Comparison of ENCODE assay signal across 10 cellular contexts in genomic region chrX:49282647-49283011, GRCh38. TPM values are rescaled to one million over a fixed set of nuclear protein-coding genes. Genes with fewer than 3 reads are reported as not detected.
DNase-seq lines count a peak whose midpoint lies in the region; ATAC-seq, FAIRE-seq and TF ChIP-seq lines count a peak whose summit lies in the region.
"Had no signal": no experiment of that assay in that cellular context is flagged by ENCODE, and none has a peak within 500 bp of the region (broad histone marks: within the 10 kb centered on the region; RNA-seq: fewer than 3 reads in every experiment).

No MANE protein-coding gene starts in this region.

- TF ChIP-seq CTCF in bronchial epithelial cell (IDR thresholded peaks at IDR 0.05; ENCODE audit: insufficient read depth, low read length, severe bottlenecking): no peak

- DNase-seq in Ammon's horn (ENCODE audit: low spot score) (peak; percentile 40), HT-29 (ENCODE audit: low spot score) (peak; percentile 33), bronchial epithelial cell (ENCODE audit: low read depth) (peak; percentile 13), mesenteric fat pad (ENCODE audit: low spot score) (peak; percentile 59), H4 (ENCODE audit: low spot score) (no peak)
- DNase-seq: activated effector memory CD4-positive, alpha-beta T cell treated with Interleukin-2 at 50 U/mL for 16 hours; stimulated activated CD4-positive, alpha-beta T cell treated with anti-CD3 and anti-CD28 coated beads, Interleukin-15, amount 100 ng/mL, for 24 hours had no signal

- H3K4me3 ChIP-seq in bronchial epithelial cell (ENCODE audit: low read depth, low read length): no peak overlapping the region

- H3K36me3 ChIP-seq in bronchial epithelial cell (ENCODE audit: control insufficient read depth, insufficient read depth, low read length): no peaks in the 10 kb centered on the region

- H3K27me3 ChIP-seq in bronchial epithelial cell (ENCODE audit: control insufficient read depth, insufficient read depth, low read length): no peaks in the 10 kb centered on the region

- ATAC-seq in HG02973 (IDR thresholded peaks at IDR 0.05; ENCODE audit: unreplicated experiment) (no peak), GM19023 (IDR thresholded peaks at IDR 0.05; ENCODE audit: unreplicated experiment) (no peak), HG03159 (IDR thresholded peaks at IDR 0.05; ENCODE audit: unreplicated experiment) (no peak)

- no peak for FAIRE-seq in bronchial epithelial cell (lab: Jason Lieb, UNC)

RNA-seq across cellular contexts. Expression of gene PPP1R3F, which starts 13.0 kb away (rescaled TPM):
- 7.2 and 7.3 TPM in 2 replicates for total RNA-seq in HT-29 (2014; rRNA removed; shearing (Covaris generic))
- total RNA-seq in bronchial epithelial cell (1.8 and 2.9 TPM in 2 replicates), mesenteric fat pad (2.2 TPM)
- total RNA-seq in H4 (2014; rRNA removed; shearing (Covaris generic)): 8.2 and 10.5 TPM in 2 replicates

RNA-seq across cellular contexts. Expression of gene FOXP3, which starts 18.1 kb away (rescaled TPM):
- not detected in 2 replicates for total RNA-seq in HT-29 (2014; rRNA removed; shearing (Covaris generic))
- total RNA-seq in bronchial epithelial cell: not detected in 2 replicates
- not detected for total RNA-seq in mesenteric fat pad
- total RNA-seq in H4 (2014; rRNA removed; shearing (Covaris generic)): not detected in 2 replicates

RNA-seq across cellular contexts. Expression of gene GAGE10, which starts 20.8 kb away (rescaled TPM):
- total RNA-seq in HT-29 (2014; rRNA removed; shearing (Covaris generic)): not detected in 2 replicates
- total RNA-seq in bronchial epithelial cell (not detected in 2 replicates), mesenteric fat pad (not detected)
- total RNA-seq in H4 (2014; rRNA removed; shearing (Covaris generic)): not detected in 2 replicates

RNA-seq across cellular contexts. Expression of gene GAGE12J, which starts 39.2 kb away (rescaled TPM):
- not detected in 2 replicates for total RNA-seq in HT-29 (2014; rRNA removed; shearing (Covaris generic))
- not detected in 2 replicates for total RNA-seq in bronchial epithelial cell
- total RNA-seq in mesenteric fat pad: not detected
- not detected in 2 replicates for total RNA-seq in H4 (2014; rRNA removed; shearing (Covaris generic))

RNA-seq across cellular contexts. Expression of gene CCDC22, which starts 47.4 kb away (rescaled TPM):
- 25.0 and 27.7 TPM in 2 replicates for total RNA-seq in HT-29 (2014; rRNA removed; shearing (Covaris generic))
- total RNA-seq in bronchial epithelial cell: 8.2 and 10.6 TPM in 2 replicates
- 12.3 TPM for total RNA-seq in mesenteric fat pad
- total RNA-seq in H4 (2014; rRNA removed; shearing (Covaris generic)): 9.2 and 11.3 TPM in 2 replicates
